In genomic region chr11:65860278-65861164, GRCh38 we compare ENCODE assay signal across 8 cellular contexts. TPM values are rescaled to one million over a fixed set of nuclear protein-coding genes. Genes with fewer than 3 reads are reported as not detected.
DNase-seq lines count a peak whose midpoint lies in the region; ATAC-seq and TF ChIP-seq lines count a peak whose summit lies in the region.

A gene with protein sequence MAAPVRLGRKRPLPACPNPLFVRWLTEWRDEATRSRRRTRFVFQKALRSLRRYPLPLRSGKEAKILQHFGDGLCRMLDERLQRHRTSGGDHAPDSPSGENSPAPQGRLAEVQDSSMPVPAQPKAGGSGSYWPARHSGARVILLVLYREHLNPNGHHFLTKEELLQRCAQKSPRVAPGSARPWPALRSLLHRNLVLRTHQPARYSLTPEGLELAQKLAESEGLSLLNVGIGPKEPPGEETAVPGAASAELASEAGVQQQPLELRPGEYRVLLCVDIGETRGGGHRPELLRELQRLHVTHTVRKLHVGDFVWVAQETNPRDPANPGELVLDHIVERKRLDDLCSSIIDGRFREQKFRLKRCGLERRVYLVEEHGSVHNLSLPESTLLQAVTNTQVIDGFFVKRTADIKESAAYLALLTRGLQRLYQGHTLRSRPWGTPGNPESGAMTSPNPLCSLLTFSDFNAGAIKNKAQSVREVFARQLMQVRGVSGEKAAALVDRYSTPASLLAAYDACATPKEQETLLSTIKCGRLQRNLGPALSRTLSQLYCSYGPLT (plus strand): TSS chr11:65860433. CDS start chr11:65860754, 321 bp downstream.

- peaks cover 73% of the 10 kb centered on the region for H3K36me3 ChIP-seq in WERI-Rb-1
- peaks cover 5% of the 10 kb centered on the region for H3K36me3 ChIP-seq in breast epithelium
- peaks cover 53% of the 10 kb centered on the region for H3K36me3 ChIP-seq in iPS-20b (ENCODE audit: insufficient read depth, low read depth, low read length)

- H3K9me3 ChIP-seq in WERI-Rb-1 (ENCODE audit: severe bottlenecking) (no peaks in the 10 kb centered on the region), breast epithelium (no peaks in the 10 kb centered on the region), iPS-20b (ENCODE audit: insufficient read depth, low read depth, low read length) (no peaks in the 10 kb centered on the region)

- peak; percentile 84 for TF ChIP-seq CTCF in WERI-Rb-1 (IDR thresholded peaks at IDR 0.05; ENCODE audit: low read depth, low read length)
- peak; percentile 54 to 90 (median 78) for TF ChIP-seq CTCF in breast epithelium (IDR thresholded peaks at IDR 0.05)

- H3K4me3 ChIP-seq in WERI-Rb-1 (ENCODE audit: low read depth, low read length) (peak within 1 kb of the TSS; percentile 96), breast epithelium (peak within 1 kb of the TSS; percentile 85 to 100 (median 99)), iPS-20b (ENCODE audit: low read length) (peak within 1 kb of the TSS; percentile 86), skin epidermis (peak within 1 kb of the TSS; percentile 80 to 100 (median 98))

- H3K27me3 ChIP-seq in WERI-Rb-1 (ENCODE audit: insufficient read depth, low read depth, severe bottlenecking) (no peaks in the 10 kb centered on the region), breast epithelium (no peaks in the 10 kb centered on the region), iPS-20b (ENCODE audit: insufficient read depth, low read length) (no peaks in the 10 kb centered on the region)

- intact Hi-C loops in breast epithelium (cut with DNase I; ENCODE audit: low total_unique reads): no loop called here

- ATAC-seq in HG02943 (IDR thresholded peaks at IDR 0.05; ENCODE audit: low read depth, unreplicated experiment): peak; percentile 28
- ATAC-seq in GM18868 (IDR thresholded peaks at IDR 0.05; ENCODE audit: unreplicated experiment): no peak

- DNase-seq in GM03348 (ENCODE audit: low spot score) (peak; percentile 92), NCI-H2227 treated with DMSO at 0.1 percent for 48 hours (lab: John Stamatoyannopoulos, UW) (peak; percentile 97), WERI-Rb-1 (peak; percentile 98), breast epithelium (ENCODE audit: low spot score in 2 of 2) (peak; percentile 98)

- TF ChIP-seq POLR2A in breast epithelium (IDR thresholded peaks at IDR 0.05): peak; percentile 32

- H3K27ac ChIP-seq in WERI-Rb-1 (peak within 1 kb of the TSS; percentile 99), breast epithelium (peak within 1 kb of the TSS; percentile 97 to 99), iPS-20b (ENCODE audit: low read length) (peak within 1 kb of the TSS; percentile 95), skin epidermis (peak within 1 kb of the TSS; percentile 77 to 99 (median 96))

- H3K4me1 ChIP-seq in breast epithelium (peaks cover 5 to 16% of the 10 kb centered on the region in 2 donors), iPS-20b (ENCODE audit: insufficient read depth, low read length) (peaks cover 5% of the 10 kb centered on the region; the same call in 1 of the 2 replicates)

- peak within 1 kb of the TSS; percentile 99 for H3K9ac ChIP-seq in iPS-20b (ENCODE audit: low read depth, low read length)

RNA-seq across cellular contexts. Expression of the gene that starts here (rescaled TPM):
- total RNA-seq in breast epithelium: 10 to 100 TPM; 29.8 to 44.6 (median 42.9) TPM
